Comparison of ENCODE assay signal across 8 cellular contexts in genomic region chr12:132887513-132888341, GRCh38. TPM values are rescaled to one million over a fixed set of nuclear protein-coding genes. Genes with fewer than 3 reads are reported as not detected.
DNase-seq lines count a peak whose midpoint lies in the region; TF ChIP-seq lines count a peak whose summit lies in the region.

TSS of gene CHFR (minus strand) at chr12:132887605. CDS start at chr12:132887328, 277 bp downstream.

- H3K79me2 ChIP-seq in osteoblast (ENCODE audit: insufficient read depth, low read length), result peaks cover 35% of the 10 kb centered on the region

- H4K20me1 ChIP-seq in osteoblast (ENCODE audit: insufficient read depth, low read length), result no peaks in the 10 kb centered on the region

- H3K27me3 ChIP-seq in H7 (ENCODE audit: control insufficient read depth, insufficient read depth, low read length), result no peaks in the 10 kb centered on the region
- H3K27me3 ChIP-seq in osteoblast (ENCODE audit: insufficient read depth, low read length), result no peaks in the 10 kb centered on the region
- no peaks in the 10 kb centered on the region for H3K27me3 ChIP-seq in testis

- TF ChIP-seq POLR2A in testis (IDR thresholded peaks at IDR 0.05), result no peak

- 1 to 2% methylated on average over 15 to 60 of the region's 83 CpGs for WGBS in testis, 2 donors

- H3K27ac ChIP-seq in osteoblast (ENCODE audit: low read depth, low read length) (peak within 1 kb of the TSS; percentile 97), testis (peak within 1 kb of the TSS; percentile 94)

- DNase-seq in EL (peak; percentile 98), H7 (peak; percentile 99), NAMALWA (ENCODE audit: low spot score) (peak; percentile 97), SW 1271 (lab: John Stamatoyannopoulos, UW) (peak; percentile 88 to 90), head of caudate nucleus (peak; percentile 93 to 99 (median 97)), osteoblast (ENCODE audit: insufficient read length, low spot score, missing footprints) (peak; percentile 100), testis (peak; percentile 98)
- peak; percentile 87 for DNase-seq in activated naive CD8-positive, alpha-beta T cell treated with anti-CD3 and anti-CD28 coated beads, Interleukin-2, amount 50 U/mL, for 16 hours (ENCODE audit: low read depth, low spot score)

- H3K4me2 ChIP-seq in osteoblast (ENCODE audit: insufficient read depth, low read length), result peak within 1 kb of the TSS; percentile 94

- TF ChIP-seq CTCF in osteoblast (IDR thresholded peaks at IDR 0.05; ENCODE audit: extremely low read depth, low read depth, low read length) (no peak), testis (IDR thresholded peaks at IDR 0.05) (no peak)

- H3K9me3 ChIP-seq in osteoblast (ENCODE audit: low read depth, low read length) (no peaks in the 10 kb centered on the region), testis (no peaks in the 10 kb centered on the region)

- H3K4me3 ChIP-seq in H7 (ENCODE audit: insufficient read depth, low read depth, low read length), result peak within 1 kb of the TSS; percentile 86
- peak within 1 kb of the TSS; percentile 99 for H3K4me3 ChIP-seq in osteoblast (ENCODE audit: insufficient read depth, low read length)
- H3K4me3 ChIP-seq in testis, result peak within 1 kb of the TSS; percentile 75 to 89

- peak within 1 kb of the TSS; percentile 98 for H2AFZ ChIP-seq in osteoblast (ENCODE audit: low read length)

- H3K36me3 ChIP-seq in H7 (replicated peaks; ENCODE audit: control insufficient read depth, insufficient read depth, low read length) (no peaks in the 10 kb centered on the region), osteoblast (ENCODE audit: insufficient read depth, low read length) (peaks cover 15% of the 10 kb centered on the region), testis (ENCODE audit: low read depth, missing control alignments) (no peaks in the 10 kb centered on the region)

- intact Hi-C loops in head of caudate nucleus (cut with DNase I) (no loop called here), testis (cut with DNase I; ENCODE audit: low total_unique reads) (no loop called here)

- H3K4me1 ChIP-seq in osteoblast (ENCODE audit: insufficient read depth, low read length) (no peaks in the 10 kb centered on the region), testis (peaks cover 7% of the 10 kb centered on the region)

RNA-seq across cellular contexts. Expression of gene CHFR, which starts in this region (rescaled TPM):
- total RNA-seq in H7 (2014; rRNA removed; shearing (Covaris generic)), result 63.4 and 68.6 TPM in 2 replicates
- total RNA-seq in osteoblast (54.8 and 55.0 TPM in 2 replicates), testis (100 to 1,000 TPM in 1 of 2 donors, 10 to 100 TPM in 1; 89.6 to 100 TPM)
- polyA plus RNA-seq in testis (ENCODE audit: insufficient read depth, low read depth, low replicate concordance), result 62.2 TPM

Comparison
In these comparisons a context has a peak if more than half of its experiments do, and no peak if none do; other contexts are left out.
1. Peak in every context shown above with its lines: DNase-seq, H3K4me3 ChIP-seq and H3K27ac ChIP-seq.